ENCODE assay signal across 9 cellular contexts in the genomic region with DNA sequence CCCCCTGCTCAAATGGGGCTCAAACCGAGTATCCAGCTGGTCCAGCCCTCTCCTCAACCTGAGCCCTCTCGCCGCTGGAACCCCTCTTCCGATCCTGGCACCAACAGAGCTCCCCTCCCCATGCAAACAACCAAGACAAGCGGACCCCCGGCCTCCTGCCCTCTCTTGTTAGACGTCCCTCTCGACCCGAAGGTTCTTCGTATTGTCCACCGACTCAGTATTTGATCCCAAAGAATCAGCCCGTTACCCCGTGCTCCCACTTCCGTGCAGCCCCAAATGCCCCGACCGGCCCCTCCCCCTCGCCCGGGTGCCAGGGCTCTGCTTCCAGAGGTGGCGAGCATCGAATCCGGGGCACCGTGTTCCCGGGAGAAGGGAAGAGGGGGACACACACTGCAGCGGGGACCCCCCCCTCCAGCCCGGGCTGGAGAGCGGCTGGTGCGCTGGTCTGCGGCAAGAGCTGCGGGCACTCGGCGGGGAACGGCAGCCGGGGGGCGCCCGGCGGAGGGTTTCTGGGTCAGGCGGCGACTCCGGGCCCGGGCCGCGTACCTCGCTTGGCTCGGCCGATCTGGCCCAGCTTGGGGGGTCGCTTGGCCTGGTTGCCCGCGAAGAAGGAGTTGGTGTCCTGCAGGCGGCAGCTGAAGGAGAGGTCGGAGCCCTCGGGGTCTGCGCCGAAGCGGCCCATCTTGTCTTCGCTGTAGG. TPM values are rescaled to one million over a fixed set of nuclear protein-coding genes. Genes with fewer than 3 reads are reported as not detected.
DNase-seq lines count a peak whose midpoint lies in the region; ATAC-seq, FAIRE-seq and TF ChIP-seq lines count a peak whose summit lies in the region.
"Had no signal": no experiment of that assay in that cellular context is flagged by ENCODE, and none has a peak within 500 bp of the region (broad histone marks: within the 10 kb centered on the region; RNA-seq: fewer than 3 reads in every experiment).

No MANE protein-coding gene starts in this region.

- no peak for TF ChIP-seq RAD21 in HepG2 (CRISPR knock-in tag; IDR thresholded peaks at IDR 0.05)

- H3K27ac ChIP-seq in HEK293 (ENCODE audit: extremely low read depth, low read depth, low read length) (peak overlapping the region; percentile 31; the same call in 1 of the 2 replicates), HepG2 (ENCODE audit: extremely low read length, insufficient read depth, low read length) (no peak overlapping the region)

- intact Hi-C loops in HepG2 (cut with micrococcal nuclease; ENCODE audit: unreplicated experiment) = loop anchor here (1.0 kb wide), 1 partner anchor 25 kb away; no protein-coding TSS in a partner anchor

- H3K4me2 ChIP-seq in HepG2 (ENCODE audit: low read depth, low read length) = peak overlapping the region; percentile 84

- peaks cover 20% of the 10 kb centered on the region for H3K27me3 Mint-ChIP-seq in activated naive CD4-positive, alpha-beta T cell treated with anti-CD3 and anti-CD28 coated beads, Interleukin-2, amount 50 U/mL, for 24 hours

- no peaks in the 10 kb centered on the region for H3K9me3 ChIP-seq in BE2C
- no peaks in the 10 kb centered on the region for H3K9me3 ChIP-seq in HEK293 (ENCODE audit: control insufficient read depth, insufficient read depth, low read depth, low read length)
- no peaks in the 10 kb centered on the region for H3K9me3 ChIP-seq in HepG2 (ENCODE audit: low read length)

- H3K36me3 ChIP-seq in BE2C (no peaks in the 10 kb centered on the region), HEK293 (ENCODE audit: control insufficient read depth in 2 of 2, insufficient read depth in 1 of 2, low read length in 2 of 2) (peaks cover 0 to 6% of the 10 kb centered on the region in 2 experiments; a peak in 1 of 3 replicates), HepG2 (replicated peaks in 1 of 2; ENCODE audit: control insufficient read depth in 1 of 2, insufficient read depth in 2 of 2, low read length in 2 of 2) (0 out of 5 replicates have a peak, but pooled peaks cover 0 to 1% of the 10 kb centered on the region in 2 experiments)

- WGBS in HepG2 (ENCODE audit: low lambda C conversion rate) = 2% methylated on average over 17 of the region's 55 CpGs

- H3K4me3 Mint-ChIP-seq in activated naive CD4-positive, alpha-beta T cell treated with anti-CD3 and anti-CD28 coated beads, Interleukin-2, amount 50 U/mL, for 24 hours = peak overlapping the region; percentile 86

- H3K79me2 ChIP-seq in HepG2 (ENCODE audit: insufficient read depth, low read length) = no peaks in the 10 kb centered on the region

- H3K27ac Mint-ChIP-seq in activated naive CD4-positive, alpha-beta T cell treated with anti-CD3 and anti-CD28 coated beads, Interleukin-2, amount 50 U/mL, for 24 hours = peak overlapping the region; percentile 53

- TF ChIP-seq CTCF in BE2C (IDR thresholded peaks at IDR 0.05; ENCODE audit: low read depth, low read length) = no peak
- TF ChIP-seq CTCF in HEK293 (tag by site-specific recombination; IDR thresholded peaks at IDR 0.05) = no peak
- no peak for TF ChIP-seq CTCF in HepG2 (CRISPR knock-in tag; IDR thresholded peaks at IDR 0.05)

- no TSS peak for BruUV-seq in HepG2 (replicated peaks; lab: Mats Ljungman, UMichigan)

- H3K4me3 ChIP-seq in BE2C (ENCODE audit: low read depth, low read length) = peak overlapping the region; percentile 67
- H3K4me3 ChIP-seq in HEK293 (ENCODE audit: low read depth, low read length) = peak overlapping the region; percentile 50
- peak overlapping the region; percentile 61 to 73 (median 62) for H3K4me3 ChIP-seq in HepG2 (replicated peaks in 1 of 3; ENCODE audit: insufficient read depth in 1 of 3, low read depth in 2 of 3, low read length in 3 of 3)

- TF ChIP-seq EP300 in HepG2 (IDR thresholded peaks at IDR 0.05; ENCODE audit: low read depth in 2 of 2, low read length in 2 of 2) (no peak), HepG2 (CRISPR knock-in tag; IDR thresholded peaks at IDR 0.05; ENCODE audit: borderline replicate concordance) (no peak)

- no peak overlapping the region for H2AFZ ChIP-seq in HepG2 (ENCODE audit: low read length)

- peaks cover 7% of the 10 kb centered on the region for H3K36me3 Mint-ChIP-seq in activated naive CD4-positive, alpha-beta T cell treated with anti-CD3 and anti-CD28 coated beads, Interleukin-2, amount 50 U/mL, for 24 hours

- H3K9ac ChIP-seq in HepG2 (ENCODE audit: insufficient read depth, low read depth, low read length) = no peak overlapping the region

- H3K4me1 ChIP-seq in BE2C (no peaks in the 10 kb centered on the region), HEK293 (ENCODE audit: control insufficient read depth, insufficient read depth, low read length) (no peaks in the 10 kb centered on the region; the same call in 1 of the 2 replicates), HepG2 (ENCODE audit: insufficient read depth, low read length) (peaks cover 24% of the 10 kb centered on the region)

- peaks cover 23% of the 10 kb centered on the region for H3K4me1 Mint-ChIP-seq in activated naive CD4-positive, alpha-beta T cell treated with anti-CD3 and anti-CD28 coated beads, Interleukin-2, amount 50 U/mL, for 24 hours

- H3K27me3 ChIP-seq in BE2C (peaks cover 5% of the 10 kb centered on the region; the same call in 1 of the 2 replicates), HepG2 (ENCODE audit: control insufficient read depth in 1 of 2, insufficient read depth in 2 of 2, low read length in 2 of 2) (peaks cover 3 to 27% of the 10 kb centered on the region in 2 experiments)

- FAIRE-seq in HepG2 (lab: Jason Lieb, UNC) = no peak

- ATAC-seq in HepG2 = peak; percentile 18
- no peak for ATAC-seq in HG03571 (IDR thresholded peaks at IDR 0.05; ENCODE audit: unreplicated experiment)
- no peak for ATAC-seq in HG02642 (IDR thresholded peaks at IDR 0.05; ENCODE audit: poor library complexity, unreplicated experiment)
- no peak for ATAC-seq in GM19023 (IDR thresholded peaks at IDR 0.05; ENCODE audit: unreplicated experiment)

- H3K9me3 Mint-ChIP-seq in activated naive CD4-positive, alpha-beta T cell treated with anti-CD3 and anti-CD28 coated beads, Interleukin-2, amount 50 U/mL, for 24 hours = no peaks in the 10 kb centered on the region

- POLR2A ChIA-PET in HEK293 (lab: Yijun Ruan, JAX) = interaction anchor here (0.6 to 1.3 kb wide), 4 partner anchors 34 to 279 kb away, joined by 3 to 7 read pairs (median 3); no protein-coding TSS in a partner anchor
- POLR2A ChIA-PET in HepG2 (lab: Yijun Ruan, JAX) = interaction anchor here (1.6 kb wide), 1 partner anchor 11 kb away, joined by 8 read pairs; no protein-coding TSS in a partner anchor

- CTCF ChIA-PET in HEK293 (lab: Yijun Ruan, JAX) (interaction anchor here (1.3 kb wide), 1 partner anchor 31 kb away, joined by 3 read pairs; no protein-coding TSS in a partner anchor), HepG2 (lab: Yijun Ruan, JAX; ENCODE audit: low intra/inter-chr PET ratio, low total read pairs) (no interaction called here)

- DNase-seq in BE2C (peak; percentile 32), HepG2 (ENCODE audit: low spot score) (no peak), Ammon's horn (ENCODE audit: low spot score) (no peak)

- in situ Hi-C loops in HepG2 (cut with HindIII; ENCODE audit: extremely low pct_ligation_motif_present, low pct_unique_long_range_greater_than_20kb) = no loop called here

- H4K20me1 ChIP-seq in HepG2 (ENCODE audit: insufficient read depth, low read length) = peaks cover 12% of the 10 kb centered on the region; the same call in 1 of the 2 replicates

- TF ChIP-seq POLR2A in HepG2 (IDR thresholded peaks at IDR 0.05; ENCODE audit: insufficient read depth in 1 of 2, low read depth in 2 of 2, low read length in 2 of 2) = no peak

RNA-seq across cellular contexts. Expression of a gene that starts 0.6 kb away (rescaled TPM):
- 12.8 TPM for polyA plus RNA-seq in BE2C (2012; ENCODE audit: insufficient read depth, insufficient read length, low read depth)
- total RNA-seq in HepG2 (2016; rRNA removed; fragmentation: Illumina TruSeq; extraction: Trizol) = 0.27 TPM in 1 of 2 replicates, not detected in the other
- not detected in 2 replicates for total RNA-seq in HepG2 (2016; cell fraction: cytosol; rRNA removed; fragmentation: Illumina TruSeq; extraction: Trizol; ENCODE audit: low read depth)
- 0.09 and 0.27 TPM in 2 replicates for total RNA-seq in HepG2 (2016; cell fraction: insoluble cytoplasmic fraction; rRNA removed; fragmentation: Illumina TruSeq; extraction: Trizol)
- 0.34 and 0.72 TPM in 2 replicates for total RNA-seq in HepG2 (2016; cell fraction: membrane; rRNA removed; fragmentation: Illumina TruSeq; extraction: Trizol)
- total RNA-seq in HepG2 (2016; cell fraction: nucleus; rRNA removed; fragmentation: Illumina TruSeq; extraction: Trizol) = not detected in 2 replicates
- polyA plus RNA-seq in HepG2 (2011; rRNA removed) = 0.04 and 0.12 TPM in 2 replicates
- polyA plus RNA-seq in HepG2 (2011; cell fraction: cytosol; rRNA removed) = 0.07 and 0.08 TPM in 2 replicates
- 0.09 and 0.16 TPM in 2 replicates for polyA plus RNA-seq in HepG2 (2011; cell fraction: nucleus; rRNA removed)
- polyA plus RNA-seq in HepG2 (2012) = not detected in 2 replicates
- polyA plus RNA-seq in HepG2 (2016; cell fraction: cytosol; fragmentation: Illumina TruSeq; extraction: Trizol; ENCODE audit: low read depth) = 0.95 and 1.1 TPM in 2 replicates
- not detected in 2 replicates for polyA plus RNA-seq in HepG2 (2016; cell fraction: insoluble cytoplasmic fraction; fragmentation: Illumina TruSeq; extraction: Trizol; ENCODE audit: low read depth)
- polyA plus RNA-seq in HepG2 (2016; cell fraction: membrane; fragmentation: Illumina TruSeq; extraction: Trizol; ENCODE audit: low read depth) = 1.00 and 1.2 TPM in 2 replicates
- 0.46 and 0.47 TPM in 2 replicates for polyA plus RNA-seq in HepG2 (2016; cell fraction: nucleus; fragmentation: Illumina TruSeq; extraction: Trizol; ENCODE audit: insufficient read depth, low read depth)
- polyA minus RNA-seq in HepG2 (2011; rRNA and poly(A)+ RNA removed; ENCODE audit: low replicate concordance) = 7.5 TPM in 1 of 2 replicates, not detected in the other
- 0.44 TPM in 1 of 2 replicates, not detected in the other for polyA minus RNA-seq in HepG2 (2011; cell fraction: cytosol; rRNA and poly(A)+ RNA removed)
- polyA minus RNA-seq in HepG2 (2011; cell fraction: nucleus; rRNA and poly(A)+ RNA removed) = not detected in 2 replicates
- total RNA-seq: lung microvascular endothelial cell had no signal

RNA-seq across cellular contexts. Expression of a gene that starts 11.2 kb away (rescaled TPM):
- 70.9 TPM for polyA plus RNA-seq in BE2C (2012; ENCODE audit: insufficient read depth, insufficient read length, low read depth)
- total RNA-seq in HepG2 (2016; rRNA removed; fragmentation: Illumina TruSeq; extraction: Trizol) = 13.1 and 16.4 TPM in 2 replicates
- 3.9 and 4.5 TPM in 2 replicates for total RNA-seq in HepG2 (2016; cell fraction: cytosol; rRNA removed; fragmentation: Illumina TruSeq; extraction: Trizol; ENCODE audit: low read depth)
- 14.7 and 16.4 TPM in 2 replicates for total RNA-seq in HepG2 (2016; cell fraction: insoluble cytoplasmic fraction; rRNA removed; fragmentation: Illumina TruSeq; extraction: Trizol)
- 7.3 and 8.6 TPM in 2 replicates for total RNA-seq in HepG2 (2016; cell fraction: membrane; rRNA removed; fragmentation: Illumina TruSeq; extraction: Trizol)
- 6.3 and 6.6 TPM in 2 replicates for total RNA-seq in HepG2 (2016; cell fraction: nucleus; rRNA removed; fragmentation: Illumina TruSeq; extraction: Trizol)
- 14.6 and 15.8 TPM in 2 replicates for polyA plus RNA-seq in HepG2 (2011; rRNA removed)
- 21.1 and 28.9 TPM in 2 replicates for polyA plus RNA-seq in HepG2 (2011; cell fraction: cytosol; rRNA removed)
- 9.1 and 9.2 TPM in 2 replicates for polyA plus RNA-seq in HepG2 (2011; cell fraction: nucleus; rRNA removed)
- 6.5 and 12.4 TPM in 2 replicates for polyA plus RNA-seq in HepG2 (2012)
- polyA plus RNA-seq in HepG2 (2016; cell fraction: cytosol; fragmentation: Illumina TruSeq; extraction: Trizol; ENCODE audit: low read depth) = 4.8 and 4.9 TPM in 2 replicates
- 17.4 and 17.7 TPM in 2 replicates for polyA plus RNA-seq in HepG2 (2016; cell fraction: insoluble cytoplasmic fraction; fragmentation: Illumina TruSeq; extraction: Trizol; ENCODE audit: low read depth)
- 7.4 and 7.6 TPM in 2 replicates for polyA plus RNA-seq in HepG2 (2016; cell fraction: membrane; fragmentation: Illumina TruSeq; extraction: Trizol; ENCODE audit: low read depth)
- polyA plus RNA-seq in HepG2 (2016; cell fraction: nucleus; fragmentation: Illumina TruSeq; extraction: Trizol; ENCODE audit: insufficient read depth, low read depth) = 6.9 and 8.1 TPM in 2 replicates
- polyA minus RNA-seq in HepG2 (2011; rRNA and poly(A)+ RNA removed; ENCODE audit: low replicate concordance) = 33.3 and 107 TPM in 2 replicates
- 4.6 and 4.7 TPM in 2 replicates for polyA minus RNA-seq in HepG2 (2011; cell fraction: cytosol; rRNA and poly(A)+ RNA removed)
- 7.3 and 9.4 TPM in 2 replicates for polyA minus RNA-seq in HepG2 (2011; cell fraction: nucleus; rRNA and poly(A)+ RNA removed)

RNA-seq across cellular contexts. Expression of a gene that starts 12.0 kb away (rescaled TPM):
- 245 TPM for polyA plus RNA-seq in BE2C (2012; ENCODE audit: insufficient read depth, insufficient read length, low read depth)
- 28.8 and 46.6 TPM in 2 replicates for total RNA-seq in HepG2 (2016; rRNA removed; fragmentation: Illumina TruSeq; extraction: Trizol)
- 47.3 and 56.1 TPM in 2 replicates for total RNA-seq in HepG2 (2016; cell fraction: cytosol; rRNA removed; fragmentation: Illumina TruSeq; extraction: Trizol; ENCODE audit: low read depth)
- 27.8 and 43.4 TPM in 2 replicates for total RNA-seq in HepG2 (2016; cell fraction: insoluble cytoplasmic fraction; rRNA removed; fragmentation: Illumina TruSeq; extraction: Trizol)
- 51.4 and 62.8 TPM in 2 replicates for total RNA-seq in HepG2 (2016; cell fraction: membrane; rRNA removed; fragmentation: Illumina TruSeq; extraction: Trizol)
- 46.0 and 52.3 TPM in 2 replicates for total RNA-seq in HepG2 (2016; cell fraction: nucleus; rRNA removed; fragmentation: Illumina TruSeq; extraction: Trizol)
- 57.1 and 63.2 TPM in 2 replicates for polyA plus RNA-seq in HepG2 (2011; rRNA removed)
- 74.6 and 81.8 TPM in 2 replicates for polyA plus RNA-seq in HepG2 (2011; cell fraction: cytosol; rRNA removed)
- 94.7 and 101 TPM in 2 replicates for polyA plus RNA-seq in HepG2 (2011; cell fraction: nucleus; rRNA removed)
- 43.5 and 53.9 TPM in 2 replicates for polyA plus RNA-seq in HepG2 (2012)
- 72.7 and 85.7 TPM in 2 replicates for polyA plus RNA-seq in HepG2 (2016; cell fraction: cytosol; fragmentation: Illumina TruSeq; extraction: Trizol; ENCODE audit: low read depth)
- 39.8 and 50.9 TPM in 2 replicates for polyA plus RNA-seq in HepG2 (2016; cell fraction: insoluble cytoplasmic fraction; fragmentation: Illumina TruSeq; extraction: Trizol; ENCODE audit: low read depth)
- polyA plus RNA-seq in HepG2 (2016; cell fraction: membrane; fragmentation: Illumina TruSeq; extraction: Trizol; ENCODE audit: low read depth) = 95.5 and 96.4 TPM in 2 replicates
- polyA plus RNA-seq in HepG2 (2016; cell fraction: nucleus; fragmentation: Illumina TruSeq; extraction: Trizol; ENCODE audit: insufficient read depth, low read depth) = 113 and 119 TPM in 2 replicates
- polyA minus RNA-seq in HepG2 (2011; rRNA and poly(A)+ RNA removed; ENCODE audit: low replicate concordance) = 275 and 712 TPM in 2 replicates
- polyA minus RNA-seq in HepG2 (2011; cell fraction: cytosol; rRNA and poly(A)+ RNA removed) = 45.2 and 48.1 TPM in 2 replicates
- polyA minus RNA-seq in HepG2 (2011; cell fraction: nucleus; rRNA and poly(A)+ RNA removed) = 80.9 and 81.0 TPM in 2 replicates

RNA-seq across cellular contexts. Expression of a gene that starts 15.1 kb away (rescaled TPM):
- 2.0 TPM for polyA plus RNA-seq in BE2C (2012; ENCODE audit: insufficient read depth, insufficient read length, low read depth)
- not detected in 2 replicates for total RNA-seq in HepG2 (2016; rRNA removed; fragmentation: Illumina TruSeq; extraction: Trizol)
- not detected in 2 replicates for total RNA-seq in HepG2 (2016; cell fraction: cytosol; rRNA removed; fragmentation: Illumina TruSeq; extraction: Trizol; ENCODE audit: low read depth)
- not detected in 2 replicates for total RNA-seq in HepG2 (2016; cell fraction: insoluble cytoplasmic fraction; rRNA removed; fragmentation: Illumina TruSeq; extraction: Trizol)
- total RNA-seq in HepG2 (2016; cell fraction: membrane; rRNA removed; fragmentation: Illumina TruSeq; extraction: Trizol) = not detected in 2 replicates
- not detected in 2 replicates for total RNA-seq in HepG2 (2016; cell fraction: nucleus; rRNA removed; fragmentation: Illumina TruSeq; extraction: Trizol)
- polyA plus RNA-seq in HepG2 (2011; rRNA removed) = 0.03 TPM in 1 of 2 replicates, not detected in the other
- not detected in 2 replicates for polyA plus RNA-seq in HepG2 (2011; cell fraction: cytosol; rRNA removed)
- 0.10 and 0.16 TPM in 2 replicates for polyA plus RNA-seq in HepG2 (2011; cell fraction: nucleus; rRNA removed)
- polyA plus RNA-seq in HepG2 (2012) = not detected in 2 replicates
- polyA plus RNA-seq in HepG2 (2016; cell fraction: cytosol; fragmentation: Illumina TruSeq; extraction: Trizol; ENCODE audit: low read depth) = not detected in 2 replicates
- not detected in 2 replicates for polyA plus RNA-seq in HepG2 (2016; cell fraction: insoluble cytoplasmic fraction; fragmentation: Illumina TruSeq; extraction: Trizol; ENCODE audit: low read depth)
- not detected in 2 replicates for polyA plus RNA-seq in HepG2 (2016; cell fraction: membrane; fragmentation: Illumina TruSeq; extraction: Trizol; ENCODE audit: low read depth)
- not detected in 2 replicates for polyA plus RNA-seq in HepG2 (2016; cell fraction: nucleus; fragmentation: Illumina TruSeq; extraction: Trizol; ENCODE audit: insufficient read depth, low read depth)
- 0.14 TPM in 1 of 2 replicates, not detected in the other for polyA minus RNA-seq in HepG2 (2011; rRNA and poly(A)+ RNA removed; ENCODE audit: low replicate concordance)
- polyA minus RNA-seq in HepG2 (2011; cell fraction: cytosol; rRNA and poly(A)+ RNA removed) = not detected in 2 replicates
- not detected in 2 replicates for polyA minus RNA-seq in HepG2 (2011; cell fraction: nucleus; rRNA and poly(A)+ RNA removed)
- total RNA-seq: lung microvascular endothelial cell had no signal

RNA-seq across cellular contexts. Expression of a gene that starts 31.3 kb away (rescaled TPM):
- polyA plus RNA-seq in BE2C (2012; ENCODE audit: insufficient read depth, insufficient read length, low read depth) = 17.4 TPM
- total RNA-seq in HepG2 (2016; rRNA removed; fragmentation: Illumina TruSeq; extraction: Trizol) = 0.04 TPM in 1 of 2 replicates, not detected in the other
- not detected in 2 replicates for total RNA-seq in HepG2 (2016; cell fraction: cytosol; rRNA removed; fragmentation: Illumina TruSeq; extraction: Trizol; ENCODE audit: low read depth)
- total RNA-seq in HepG2 (2016; cell fraction: insoluble cytoplasmic fraction; rRNA removed; fragmentation: Illumina TruSeq; extraction: Trizol) = 0.06 TPM in 1 of 2 replicates, not detected in the other
- not detected in 2 replicates for total RNA-seq in HepG2 (2016; cell fraction: membrane; rRNA removed; fragmentation: Illumina TruSeq; extraction: Trizol)
- total RNA-seq in HepG2 (2016; cell fraction: nucleus; rRNA removed; fragmentation: Illumina TruSeq; extraction: Trizol) = 0.25 TPM in 1 of 2 replicates, not detected in the other
- polyA plus RNA-seq in HepG2 (2011; rRNA removed) = 0.03 and 0.04 TPM in 2 replicates
- polyA plus RNA-seq in HepG2 (2011; cell fraction: cytosol; rRNA removed) = not detected in 2 replicates
- 0.26 and 0.50 TPM in 2 replicates for polyA plus RNA-seq in HepG2 (2011; cell fraction: nucleus; rRNA removed)
- polyA plus RNA-seq in HepG2 (2012) = 0.13 TPM in 1 of 2 replicates, not detected in the other
- not detected in 2 replicates for polyA plus RNA-seq in HepG2 (2016; cell fraction: cytosol; fragmentation: Illumina TruSeq; extraction: Trizol; ENCODE audit: low read depth)
- 0.07 TPM in 1 of 2 replicates, not detected in the other for polyA plus RNA-seq in HepG2 (2016; cell fraction: insoluble cytoplasmic fraction; fragmentation: Illumina TruSeq; extraction: Trizol; ENCODE audit: low read depth)
- polyA plus RNA-seq in HepG2 (2016; cell fraction: membrane; fragmentation: Illumina TruSeq; extraction: Trizol; ENCODE audit: low read depth) = not detected in 2 replicates
- 0.18 and 0.64 TPM in 2 replicates for polyA plus RNA-seq in HepG2 (2016; cell fraction: nucleus; fragmentation: Illumina TruSeq; extraction: Trizol; ENCODE audit: insufficient read depth, low read depth)
- polyA minus RNA-seq in HepG2 (2011; rRNA and poly(A)+ RNA removed; ENCODE audit: low replicate concordance) = 0.48 and 0.87 TPM in 2 replicates
- not detected in 2 replicates for polyA minus RNA-seq in HepG2 (2011; cell fraction: cytosol; rRNA and poly(A)+ RNA removed)
- polyA minus RNA-seq in HepG2 (2011; cell fraction: nucleus; rRNA and poly(A)+ RNA removed) = not detected in 2 replicates
